ENCODE assay signal across 6 cellular contexts in genomic region chr7:102542083-102542482, GRCh38. TPM values are rescaled to one million over a fixed set of nuclear protein-coding genes. Genes with fewer than 3 reads are reported as not detected.
"Had no signal": no experiment of that assay in that cellular context is flagged by ENCODE, and none has a peak within 500 bp of the region (broad histone marks: within the 10 kb centered on the region; RNA-seq: fewer than 3 reads in every experiment).

No MANE protein-coding gene starts in this region.

RNA-seq across cellular contexts. Expression of gene SPDYE2, which starts 8.9 kb away (rescaled TPM):
- total RNA-seq: K562, M059J, PC-3, Peyer's patch, Right ventricle myocardium inferior, SJSA1 had no signal
